ENCODE assay signal across 21 cellular contexts in genomic region chr3:135927170-135927569, GRCh38. TPM values are rescaled to one million over a fixed set of nuclear protein-coding genes. Genes with fewer than 3 reads are reported as not detected.
DNase-seq lines count a peak whose midpoint lies in the region; ATAC-seq, FAIRE-seq and TF ChIP-seq lines count a peak whose summit lies in the region.
"Had no signal": no experiment of that assay in that cellular context is flagged by ENCODE, and none has a peak within 500 bp of the region (broad histone marks: within the 10 kb centered on the region; RNA-seq: fewer than 3 reads in every experiment).

No MANE protein-coding gene starts in this region.

- H3K79me2 ChIP-seq in K562 (ENCODE audit: control insufficient read depth, insufficient read depth, low read length): no peaks in the 10 kb centered on the region

- H3K9me3 ChIP-seq in IMR-90 (ENCODE audit: control insufficient read depth, insufficient read depth, low read length) (no peaks in the 10 kb centered on the region), K562 (replicated peaks; ENCODE audit: control insufficient read depth, insufficient read depth, low read depth, low read length) (no peaks in the 10 kb centered on the region), testis (no peaks in the 10 kb centered on the region)

- H3K18ac ChIP-seq in IMR-90 (ENCODE audit: low read depth, low read length): no peak overlapping the region

- H3K56ac ChIP-seq in IMR-90 (ENCODE audit: extremely low read depth, insufficient read depth, low read length): no peak overlapping the region

- BruUV-seq in Calu3 (replicated peaks; lab: Mats Ljungman, UMichigan): no TSS peak
- no TSS peak for BruUV-seq in IMR-90 (replicated peaks; lab: Mats Ljungman, UMichigan)
- no TSS peak for BruUV-seq in K562 (replicated peaks; lab: Mats Ljungman, UMichigan)

- no peak for TF ChIP-seq POLR2A in IMR-90 (IDR thresholded peaks at IDR 0.05; ENCODE audit: low read depth, low read length)
- no peak for TF ChIP-seq POLR2A in K562 (conservative IDR thresholded peaks at IDR 0.05)
- TF ChIP-seq POLR2A in testis (IDR thresholded peaks at IDR 0.05): no peak

- H2BK20ac ChIP-seq in IMR-90 (ENCODE audit: low read depth, low read length): no peak overlapping the region

- FAIRE-seq in K562 (lab: Jason Lieb, UNC): no peak
- FAIRE-seq: D721Med, frontal cortex had no signal

- no peak overlapping the region for H3K23ac ChIP-seq in IMR-90 (ENCODE audit: low read depth, low read length)

- no peak overlapping the region for H2BK5ac ChIP-seq in IMR-90 (ENCODE audit: low read depth, low read length, poor library complexity, severe bottlenecking)

- H2BK120ac ChIP-seq in IMR-90 (ENCODE audit: low read depth, low read length): no peak overlapping the region

- no CpG with 5 or more reads among the region's 1 CpG for WGBS in IMR-90 (ENCODE audit: extremely low coverage in 2 of 2, insufficient read length in 1 of 2), 2 experiments
- WGBS in K562 (ENCODE audit: insufficient coverage, low coverage, missing lambda C conversion rate): 0% methylated on average over 1 of the region's 1 CpG
- 95 to 100% methylated on average over 1 of the region's 1 CpG for WGBS in testis, 2 donors

- peaks cover 69% of the 10 kb centered on the region for H3K4me1 Mint-ChIP-seq in Calu3 (ENCODE audit: low read depth, unreplicated experiment)
- H3K4me1 Mint-ChIP-seq: naive B cell; stimulated activated naive CD8-positive, alpha-beta T cell treated with anti-CD3 and anti-CD28 coated beads, Interleukin-15, amount 100 ng/mL, for 72 hours; T-cell had no signal

- ATAC-seq in IMR-90 (ENCODE audit: low read depth) (peak; percentile 73), K562 (no peak), left ventricle myocardium superior (no peak)
- ATAC-seq: stimulated activated naive CD8-positive, alpha-beta T cell treated with anti-CD3 and anti-CD28 coated beads, Interleukin-15, amount 100 ng/mL, for 72 hours; T-cell; WTC11 had no signal

- TF ChIP-seq RAD21 in IMR-90 (IDR thresholded peaks at IDR 0.05; ENCODE audit: low read length) (no peak), K562 (CRISPR knock-in tag; conservative IDR thresholded peaks at IDR 0.05 in 1 of 2, IDR thresholded peaks at IDR 0.05 in 1 of 2) (no peak)

- H3K27me3 ChIP-seq in IMR-90 (ENCODE audit: control insufficient read depth, insufficient read depth, low read length) (no peaks in the 10 kb centered on the region; the same call in 1 of the 2 replicates), K562 (ENCODE audit: control insufficient read depth in 2 of 2, insufficient read depth in 2 of 2, low read length in 2 of 2) (no peaks in the 10 kb centered on the region), testis (no peaks in the 10 kb centered on the region)
- H3K27me3 ChIP-seq: dorsolateral prefrontal cortex had no signal

- H3K9me1 ChIP-seq in IMR-90 (ENCODE audit: insufficient read depth, low read length): no peaks in the 10 kb centered on the region
- no peaks in the 10 kb centered on the region for H3K9me1 ChIP-seq in K562 (ENCODE audit: control insufficient read depth, insufficient read depth, low read length)

- peak overlapping the region; percentile 7 for H3K27ac Mint-ChIP-seq in Calu3 (ENCODE audit: unreplicated experiment)
- H3K27ac Mint-ChIP-seq: stimulated activated naive CD8-positive, alpha-beta T cell treated with anti-CD3 and anti-CD28 coated beads, Interleukin-15, amount 100 ng/mL, for 72 hours; T-cell; WTC11 had no signal

- H3K4me3 ChIP-seq in IMR-90 (ENCODE audit: insufficient read depth, low read depth, low read length): no peak overlapping the region
- no peak overlapping the region for H3K4me3 ChIP-seq in K562
- H3K4me3 ChIP-seq in testis: no peak overlapping the region
- H3K4me3 ChIP-seq: dorsolateral prefrontal cortex had no signal

- no peak overlapping the region for H4K5ac ChIP-seq in IMR-90 (ENCODE audit: low read depth, low read length)

- H2AFZ ChIP-seq in IMR-90 (replicated peaks; ENCODE audit: low read length, poor library complexity) (no peak overlapping the region), K562 (ENCODE audit: low read depth, low read length) (no peak overlapping the region)

- intact Hi-C loops in Calu3 (cut with micrococcal nuclease; ENCODE audit: unreplicated experiment) (no loop called here), IMR-90 (cut with micrococcal nuclease) (no loop called here), K562 (cut with micrococcal nuclease) (no loop called here), testis (cut with DNase I; ENCODE audit: low total_unique reads) (no loop called here), left ventricle myocardium superior (cut with micrococcal nuclease) (no loop called here)

- no peaks in the 10 kb centered on the region for H3K79me1 ChIP-seq in IMR-90 (ENCODE audit: low read depth in 1 of 2, low read length in 2 of 2)

- peaks cover 8% of the 10 kb centered on the region for H3K9me3 Mint-ChIP-seq in Calu3 (ENCODE audit: low read depth, unreplicated experiment)
- H3K9me3 Mint-ChIP-seq: stimulated activated naive CD8-positive, alpha-beta T cell treated with anti-CD3 and anti-CD28 coated beads, Interleukin-15, amount 100 ng/mL, for 72 hours; WTC11 had no signal

- H3K4me2 ChIP-seq in IMR-90 (ENCODE audit: low read depth, low read length) (no peak overlapping the region), K562 (ENCODE audit: insufficient read depth, low read length) (no peak overlapping the region)

- no peak overlapping the region for H4K91ac ChIP-seq in IMR-90 (ENCODE audit: insufficient read depth, low read depth, low read length)

- H3K27me3 Mint-ChIP-seq in Calu3 (ENCODE audit: unreplicated experiment): no peaks in the 10 kb centered on the region
- H3K27me3 Mint-ChIP-seq: stimulated activated naive CD8-positive, alpha-beta T cell treated with anti-CD3 and anti-CD28 coated beads, Interleukin-15, amount 100 ng/mL, for 72 hours had no signal

- dilution Hi-C loops in IMR-90 (cut with HindIII; ENCODE audit: low sequenced_read_pairs, unreplicated experiment): no loop called here

- H3K9ac ChIP-seq in IMR-90 (ENCODE audit: low read depth, low read length) (no peak overlapping the region), K562 (ENCODE audit: insufficient read depth in 1 of 2, low read depth in 2 of 2, low read length in 2 of 2) (no peak overlapping the region)

- peaks cover 13% of the 10 kb centered on the region for H3K36me3 Mint-ChIP-seq in Calu3 (ENCODE audit: insufficient read depth, unreplicated experiment)
- H3K36me3 Mint-ChIP-seq: naive B cell, T-cell, WTC11 had no signal

- no peak for TF ChIP-seq CTCF in Calu3 (IDR thresholded peaks at IDR 0.05; ENCODE audit: unreplicated experiment)
- no peak for TF ChIP-seq CTCF in IMR-90 (conservative IDR thresholded peaks at IDR 0.05; ENCODE audit: low read depth, low read length)
- no peak for TF ChIP-seq CTCF in K562 (IDR thresholded peaks at IDR 0.05 in 2 of 3, conservative IDR thresholded peaks at IDR 0.05 in 1 of 3; ENCODE audit: insufficient read depth in 2 of 3, low read depth in 1 of 3, low read length in 3 of 3)
- TF ChIP-seq CTCF in testis (IDR thresholded peaks at IDR 0.05): no peak

- POLR2A ChIA-PET in IMR-90 (lab: Charles Lee; ENCODE audit: unreplicated experiment): no interaction called here
- POLR2A ChIA-PET in K562 (lab: Yijun Ruan, JAX): no interaction called here

- H3K14ac ChIP-seq in IMR-90 (replicated peaks; ENCODE audit: low read depth, low read length): no peak overlapping the region

- in situ Hi-C loops in IMR-90 (cut with MboI; ENCODE audit: low sequenced_read_pairs) (no loop called here), K562 (cut with MboI) (no loop called here)

- H2AK5ac ChIP-seq in IMR-90 (ENCODE audit: low read depth, low read length): no peak overlapping the region

- H2BK15ac ChIP-seq in IMR-90 (ENCODE audit: low read depth, low read length): no peak overlapping the region

- no peaks in the 10 kb centered on the region for H3K36me3 ChIP-seq in IMR-90 (ENCODE audit: control insufficient read depth, insufficient read depth, low read length)
- H3K36me3 ChIP-seq in K562 (ENCODE audit: control insufficient read depth, insufficient read depth, low read length): no peaks in the 10 kb centered on the region
- H3K36me3 ChIP-seq in testis (ENCODE audit: low read depth, missing control alignments): no peaks in the 10 kb centered on the region

- DNase-seq in Calu3 (no peak), IMR-90 (peak; percentile 48), K562 (ENCODE audit: extremely low read depth in 1 of 4, low spot score in 3 of 4) (no peak), foreskin melanocyte (peak; percentile 75), testis (no peak), NOMO-1 treated with dmso at 0.1 percent for 144 hours (lab: John Stamatoyannopoulos, UW; ENCODE audit: unreplicated experiment) (no peak), midbrain (lab: John Stamatoyannopoulos, UW) (no peak), left ventricle myocardium superior (no peak)
- DNase-seq: activated gamma-delta T cell; AML-193; dorsolateral prefrontal cortex; naive B cell; NCI-H1694 treated with DMSO at 0.1 percent for 48 hours; NCI-H510A treated with DMSO at 0.1 percent for 48 hours; OCI-M1; stimulated activated CD4-positive, alpha-beta T cell treated with anti-CD3 and anti-CD28 coated beads, Interleukin-15, amount 100 ng/mL, for 24 hours; stimulated activated naive CD8-positive, alpha-beta T cell treated with anti-CD3 and anti-CD28 coated beads, Interleukin-15, amount 100 ng/mL, for 72 hours; T-cell had no signal

- no peak overlapping the region for H3K4ac ChIP-seq in IMR-90 (ENCODE audit: low read depth, low read length)

- no peak overlapping the region for H4K8ac ChIP-seq in IMR-90 (ENCODE audit: low read depth in 2 of 2, low read length in 2 of 2)

- H3K4me1 ChIP-seq in IMR-90 (ENCODE audit: control insufficient read depth, insufficient read depth, low read length) (0 out of 2 replicates have a peak, but pooled peaks cover 2% of the 10 kb centered on the region), K562 (replicated peaks in 1 of 2; ENCODE audit: control insufficient read depth in 2 of 2, insufficient read depth in 2 of 2, low read length in 2 of 2) (no peaks in the 10 kb centered on the region), testis (peaks cover 10% of the 10 kb centered on the region)

- H4K20me1 ChIP-seq in IMR-90 (ENCODE audit: insufficient read depth, low read length) (no peaks in the 10 kb centered on the region), K562 (replicated peaks; ENCODE audit: control insufficient read depth, insufficient read depth, low read length) (no peaks in the 10 kb centered on the region)

- CTCF ChIA-PET in Calu3 (lab: Charles Lee) (interaction anchor here (0.6 to 0.7 kb wide), 2 partner anchors 39 to 1120 kb away, joined by 3 to 7 read pairs; no protein-coding TSS in a partner anchor), IMR-90 (lab: Yijun Ruan, JAX) (interaction anchor here (0.8 kb wide), 1 partner anchor 116 kb away, joined by 3 read pairs; no protein-coding TSS in a partner anchor), K562 (lab: Yijun Ruan, JAX; ENCODE audit: low intra/inter-chr PET ratio) (no interaction called here)

- TF ChIP-seq EP300 in K562 (IDR thresholded peaks at IDR 0.05; ENCODE audit: low read length): no peak

- no peak overlapping the region for H3K4me3 Mint-ChIP-seq in Calu3 (ENCODE audit: low read depth, unreplicated experiment)
- H3K4me3 Mint-ChIP-seq: naive B cell; stimulated activated naive CD8-positive, alpha-beta T cell treated with anti-CD3 and anti-CD28 coated beads, Interleukin-15, amount 100 ng/mL, for 72 hours; T-cell; WTC11 had no signal

- H2AK9ac ChIP-seq in IMR-90 (replicated peaks; ENCODE audit: low read depth, low read length, poor library complexity): no peak overlapping the region

- H3K27ac ChIP-seq in IMR-90 (ENCODE audit: insufficient read depth, low read length) (no peak overlapping the region), K562 (ENCODE audit: extremely low read depth, low read depth, low read length) (no peak overlapping the region), testis (no peak overlapping the region)
- H3K27ac ChIP-seq: dorsolateral prefrontal cortex had no signal

RNA-seq across cellular contexts. Expression of gene PPP2R3A, which starts 38.4 kb away (rescaled TPM):
- total RNA-seq in Calu3 (2022): 45.6 and 64.8 TPM in 2 replicates
- total RNA-seq in IMR-90 (2012; rRNA removed): 37.3 and 46.7 TPM in 2 replicates
- polyA plus RNA-seq in IMR-90 (2012; rRNA removed): 10.2 and 11.3 TPM in 2 replicates
- polyA plus RNA-seq in IMR-90 (2012; cell fraction: cytosol; rRNA removed): 2.6 and 5.4 TPM in 2 replicates
- 0.97 and 6.1 TPM in 2 replicates for polyA plus RNA-seq in IMR-90 (2012; cell fraction: nucleus; rRNA removed; ENCODE audit: low replicate concordance)
- 0.44 and 1.6 TPM in 2 replicates for total RNA-seq in K562 (2011; cell fraction: chromatin; rRNA removed; ENCODE audit: low replicate concordance)
- 0.33 and 0.39 TPM in 2 replicates for total RNA-seq in K562 (2011; cell fraction: nucleolus; rRNA removed)
- 0.46 and 0.66 TPM in 2 replicates for total RNA-seq in K562 (2011; cell fraction: nucleoplasm; rRNA removed)
- 0.16 and 0.50 TPM in 2 replicates for total RNA-seq in K562 (2014; rRNA removed)
- total RNA-seq in K562 (2014; rRNA removed; fragmentation: Illumina TruSeq; extraction: Trizol): 0.40 and 0.48 TPM in 2 replicates
- total RNA-seq in K562 (2015; rRNA removed; fragmentation: Illumina TruSeq; extraction: Trizol): 0.30 and 0.33 TPM in 2 replicates
- 0.18 and 0.22 TPM in 2 replicates for total RNA-seq in K562 (2021)
- polyA plus RNA-seq in K562 (2011; rRNA removed): 0.27 and 0.42 TPM in 2 replicates
- polyA plus RNA-seq in K562 (2011; cell fraction: cytosol; rRNA removed): 0.12 and 0.21 TPM in 2 replicates
- polyA plus RNA-seq in K562 (2011; cell fraction: nucleus; rRNA removed): 0.21 and 0.27 TPM in 2 replicates
- polyA plus RNA-seq in K562 (2012): 0.14 and 0.20 TPM in 2 replicates
- polyA plus RNA-seq in K562 (2014; fragmentation: Illumina TruSeq; extraction: Trizol): 0.17 and 0.24 TPM in 2 replicates
- polyA plus RNA-seq in K562 (2014; fragmentation: Nextera tagmentation; extraction: Ambion mirVana): under 1 TPM; 0.10 to 0.11 TPM
- polyA plus RNA-seq in K562 (2014; rRNA removed): 0.11 and 0.23 TPM in 2 replicates
- polyA minus RNA-seq in K562 (2011; rRNA and poly(A)+ RNA removed): 1.1 and 1.5 TPM in 2 replicates
- 0.27 and 0.76 TPM in 2 replicates for polyA minus RNA-seq in K562 (2011; cell fraction: cytosol; rRNA and poly(A)+ RNA removed)
- polyA minus RNA-seq in K562 (2011; cell fraction: nucleus; rRNA and poly(A)+ RNA removed): 0.78 and 0.81 TPM in 2 replicates
- total RNA-seq in testis: 10 to 100 TPM; 35.4 to 41.7 TPM
- 12.2 TPM for polyA plus RNA-seq in testis (ENCODE audit: insufficient read depth, low read depth, low replicate concordance)
- total RNA-seq in left ventricle myocardium superior: 105 TPM

Comparison
In these comparisons a context has a peak if more than half of its experiments do, and no peak if none do; other contexts are left out.
1. DNase-seq: peak in IMR-90 (single experiment) and foreskin melanocyte (single experiment); none in Calu3 (single experiment), K562 (0 of 4), testis (single experiment), NOMO-1 treated with dmso at 0.1 percent for 144 hours (single experiment), midbrain (single experiment) and left ventricle myocardium superior (single experiment).
2. RNA of gene PPP2R3A, which starts 38.4 kb away (total RNA-seq): 105 TPM in left ventricle myocardium superior (single experiment), 45.6 to 64.8 TPM in Calu3, 35.4 to 41.7 TPM in testis and 37.3 to 46.7 TPM in IMR-90; 0.16 to 1.6 TPM in K562; every median in the first group is over 10 times any median in the second.